Comparison of ENCODE assay signal across 28 cellular contexts in the genomic region with DNA sequence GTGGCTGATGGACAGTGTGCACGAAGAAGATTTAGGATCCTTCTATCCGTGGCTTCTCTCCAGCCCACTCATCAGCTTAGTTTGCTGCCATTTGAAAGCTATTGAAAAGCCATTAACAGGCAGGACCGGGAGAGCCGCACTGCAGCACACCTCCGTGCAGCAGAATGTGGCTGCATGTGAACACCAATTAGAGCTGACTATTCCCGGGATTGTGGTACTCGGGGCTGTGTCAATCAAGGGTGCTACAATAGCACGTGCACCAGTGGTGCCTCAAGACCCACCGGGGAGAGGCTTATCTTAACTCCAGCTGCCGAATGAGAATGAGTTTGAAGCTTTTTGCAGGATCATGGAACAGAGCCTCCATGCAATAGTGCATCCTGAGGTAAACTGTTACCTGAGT. TPM values are rescaled to one million over a fixed set of nuclear protein-coding genes. Genes with fewer than 3 reads are reported as not detected.
DNase-seq lines count a peak whose midpoint lies in the region; ATAC-seq and TF ChIP-seq lines count a peak whose summit lies in the region.
"Had no signal": no experiment of that assay in that cellular context is flagged by ENCODE, and none has a peak within 500 bp of the region (broad histone marks: within the 10 kb centered on the region; RNA-seq: fewer than 3 reads in every experiment).

Gene MYO16, plus strand, starts transcription at position 259 of the 400 bp plus-strand sequence. CDS start 234 bp downstream, outside the sequence.

- peak within 1 kb of the TSS; percentile 72 for H2AFZ ChIP-seq in neuronal stem cell (ENCODE audit: low read length)
- H2AFZ ChIP-seq: PC-9 had no signal

- H3K27me3 Mint-ChIP-seq in brain (peaks cover 13% of the 10 kb centered on the region), mesothelial cell of epicardium (ENCODE audit: low read depth) (peaks cover 13% of the 10 kb centered on the region)
- H3K27me3 Mint-ChIP-seq: CD4-positive, CD25-positive, alpha-beta regulatory T cell; stimulated activated naive B cell treated with anti-CD40 and anti-IgM and Interleukin-4, amounts not matched to agents 10 μg/mL and 1 μg/mL and 100 μg/mL, for 72 hours had no signal

- no peaks in the 10 kb centered on the region for H3K79me1 ChIP-seq in neuronal stem cell (ENCODE audit: low read depth, low read length)

- no peak within 1 kb of the TSS for H3K4me2 ChIP-seq in neuronal stem cell (ENCODE audit: insufficient read depth, low read length, poor library complexity, severe bottlenecking)
- H3K4me2 ChIP-seq: PC-9 had no signal

- H3K23ac ChIP-seq in neuronal stem cell (ENCODE audit: low read depth, low read length, poor library complexity), result no peak within 1 kb of the TSS

- H4K91ac ChIP-seq in neuronal stem cell (ENCODE audit: low read depth, low read length, poor library complexity), result no peak within 1 kb of the TSS

- H2BK15ac ChIP-seq in neuronal stem cell (ENCODE audit: low read length), result no peak within 1 kb of the TSS

- no peak for ATAC-seq in HG03565 (IDR thresholded peaks at IDR 0.05; ENCODE audit: unreplicated experiment)
- ATAC-seq: HepG2; left colon; stimulated activated naive B cell treated with anti-CD40 and anti-IgM and Interleukin-4, amounts not matched to agents 10 μg/mL and 1 μg/mL and 100 μg/mL, for 72 hours; upper lobe of right lung had no signal

- H3K4me3 ChIP-seq in neuronal stem cell (ENCODE audit: low read length in 2 of 2), result no peak within 1 kb of the TSS
- H3K4me3 ChIP-seq: PC-9, sigmoid colon, upper lobe of right lung had no signal

- H3K36me3 ChIP-seq in neuronal stem cell (replicated peaks in 1 of 2; ENCODE audit: control insufficient read depth in 2 of 2, insufficient read depth in 2 of 2, low read length in 2 of 2), result no peaks in the 10 kb centered on the region
- H3K36me3 ChIP-seq: neutrophil, sigmoid colon, upper lobe of right lung had no signal

- H4K8ac ChIP-seq in neuronal stem cell (ENCODE audit: low read depth, low read length), result no peak within 1 kb of the TSS

- peaks cover 21% of the 10 kb centered on the region for H3K4me1 Mint-ChIP-seq in brain
- no peaks in the 10 kb centered on the region for H3K4me1 Mint-ChIP-seq in mesothelial cell of epicardium
- H3K4me1 Mint-ChIP-seq: CD4-positive, CD25-positive, alpha-beta regulatory T cell; immature natural killer cell; stimulated activated naive B cell treated with anti-CD40 and anti-IgM and Interleukin-4, amounts not matched to agents 10 μg/mL and 1 μg/mL and 100 μg/mL, for 72 hours had no signal

- H3K36me3 Mint-ChIP-seq in brain, result no peaks in the 10 kb centered on the region
- no peaks in the 10 kb centered on the region for H3K36me3 Mint-ChIP-seq in mesothelial cell of epicardium
- H3K36me3 Mint-ChIP-seq: CD4-positive, CD25-positive, alpha-beta regulatory T cell; immature natural killer cell; stimulated activated naive B cell treated with anti-CD40 and anti-IgM and Interleukin-4, amounts not matched to agents 10 μg/mL and 1 μg/mL and 100 μg/mL, for 72 hours had no signal

- no CpG with 5 or more reads among the region's 10 CpGs for WGBS in neuronal stem cell (ENCODE audit: extremely low coverage in 2 of 2, insufficient read length in 2 of 2, insufficient replicate concordance in 1 of 2), 2 donors

- H3K27me3 ChIP-seq in neuronal stem cell (ENCODE audit: control insufficient read depth in 3 of 3, insufficient read depth in 3 of 3, low read depth in 1 of 3, low read length in 3 of 3), result peaks cover 0 to 2% (median 0%) of the 10 kb centered on the region in 3 experiments
- H3K27me3 ChIP-seq: neutrophil, sigmoid colon, upper lobe of right lung had no signal

- no peak for TF ChIP-seq CTCF in brain (conservative IDR thresholded peaks at IDR 0.05)
- no peak for TF ChIP-seq CTCF in mesothelial cell of epicardium (IDR thresholded peaks at IDR 0.05; ENCODE audit: unreplicated experiment)

- peak within 1 kb of the TSS; percentile 50 to 74 (median 60) for H3K4me3 Mint-ChIP-seq in brain
- H3K4me3 Mint-ChIP-seq in mesothelial cell of epicardium, result no peak within 1 kb of the TSS
- H3K4me3 Mint-ChIP-seq: HFFc6; immature natural killer cell; stimulated activated naive B cell treated with anti-CD40 and anti-IgM and Interleukin-4, amounts not matched to agents 10 μg/mL and 1 μg/mL and 100 μg/mL, for 72 hours had no signal

- peaks cover 3 to 4% of the 10 kb centered on the region in 2 donors for H3K4me1 ChIP-seq in neuronal stem cell (ENCODE audit: control insufficient read depth in 2 of 2, insufficient read depth in 1 of 2, low read depth in 1 of 2, low read length in 2 of 2)
- H3K4me1 ChIP-seq: sigmoid colon, upper lobe of right lung had no signal

- H3K4ac ChIP-seq in neuronal stem cell (ENCODE audit: low read length), result no peak within 1 kb of the TSS

- no peak within 1 kb of the TSS for H3K9ac ChIP-seq in neuronal stem cell (ENCODE audit: low read depth, low read length, poor library complexity)

- H3K14ac ChIP-seq in neuronal stem cell (ENCODE audit: low read length), result no peak within 1 kb of the TSS

- H3K27ac ChIP-seq in neuronal stem cell (replicated peaks; ENCODE audit: low read length), result no peak within 1 kb of the TSS
- H3K27ac ChIP-seq: 22Rv1, neutrophil, PC-9, sigmoid colon, upper lobe of right lung had no signal

- H3K27ac Mint-ChIP-seq in brain, result peak within 1 kb of the TSS in 1 of 5 experiments; percentile 38
- no peak within 1 kb of the TSS for H3K27ac Mint-ChIP-seq in mesothelial cell of epicardium
- H3K27ac Mint-ChIP-seq: CD4-positive, CD25-positive, alpha-beta regulatory T cell; HFFc6; immature natural killer cell; progenitor cell of endocrine pancreas; stimulated activated naive B cell treated with anti-CD40 and anti-IgM and Interleukin-4, amounts not matched to agents 10 μg/mL and 1 μg/mL and 100 μg/mL, for 72 hours had no signal

- H3K9me3 Mint-ChIP-seq in brain, result peaks cover 0 to 7% (median 0%) of the 10 kb centered on the region in 5 experiments
- no peaks in the 10 kb centered on the region for H3K9me3 Mint-ChIP-seq in mesothelial cell of epicardium

- peaks cover 0 to 5% of the 10 kb centered on the region in 2 donors for H3K9me3 ChIP-seq in neuronal stem cell (replicated peaks in 1 of 2; ENCODE audit: control insufficient read depth in 2 of 2, insufficient read depth in 1 of 2, low read depth in 1 of 2, low read length in 2 of 2)
- H3K9me3 ChIP-seq: neutrophil, upper lobe of right lung had no signal

- no peak within 1 kb of the TSS for H2BK12ac ChIP-seq in neuronal stem cell (ENCODE audit: low read length)

- peak; percentile 25 for DNase-seq in NCI-H1105 treated with DMSO at 0.1 percent for 48 hours (lab: John Stamatoyannopoulos, UW)
- DNase-seq in NCI-H1105 (lab: John Stamatoyannopoulos, UW), result no peak
- peak; percentile 39 for DNase-seq in NCI-H128 (lab: John Stamatoyannopoulos, UW; ENCODE audit: unreplicated experiment)
- peak; percentile 46 for DNase-seq in neuronal stem cell (ENCODE audit: low spot score)
- DNase-seq in hippocampal formation (lab: John Stamatoyannopoulos, UW), result no peak
- DNase-seq in mesothelial cell of epicardium (ENCODE audit: low spot score in 2 of 2, unreplicated experiment in 2 of 2), result no peak
- DNase-seq: activated CD4-positive, alpha-beta T cell treated with anti-CD3 and anti-CD28 coated beads, Interleukin-2, amount 50 U/mL, for 1 hour; activated T-cell treated with anti-CD3 and anti-CD28 coated beads, Interleukin-2, amount 50 U/mL, for 48 hours; CD4-positive, CD25-positive, alpha-beta regulatory T cell; effector memory CD4-positive, alpha-beta T cell; HFFc6; immature natural killer cell; left colon; NCI-H1930; NCI-H226; PC-9; SHP77; sigmoid colon; stimulated activated CD4-positive, alpha-beta T cell treated with anti-CD3 and anti-CD28 coated beads, Interleukin-4, amount 100 ng/mL, for 4 hours; stimulated activated naive B cell treated with anti-CD40 and anti-IgM and Interleukin-4, amounts not matched to agents 10 μg/mL and 1 μg/mL and 100 μg/mL, for 72 hours; upper lobe of right lung had no signal

- H2AK5ac ChIP-seq in neuronal stem cell (ENCODE audit: low read depth, low read length), result no peak within 1 kb of the TSS

- H2BK5ac ChIP-seq in neuronal stem cell (ENCODE audit: low read length), result no peak within 1 kb of the TSS

- H2BK120ac ChIP-seq in neuronal stem cell (ENCODE audit: low read depth, low read length), result no peak within 1 kb of the TSS

- no peak within 1 kb of the TSS for H3K18ac ChIP-seq in neuronal stem cell (ENCODE audit: low read length)

RNA-seq across cellular contexts. Expression of gene MYO16, which starts in this region (rescaled TPM):
- polyA plus RNA-seq in brain (ENCODE audit: insufficient read depth, low read depth, low replicate concordance), result 4.8 TPM
- polyA plus RNA-seq in neuronal stem cell (2013, experiment 1 of 2), result 0.61 TPM
- 0.61 TPM for polyA plus RNA-seq in neuronal stem cell (2013, experiment 2 of 2)
- 0.07 to 0.18 TPM (median 0.18 TPM) in 3 replicates for total RNA-seq in mesothelial cell of epicardium
- total RNA-seq: HepG2, HFFc6, LHCN-M2 had no signal
- polyA plus RNA-seq: HepG2, immature natural killer cell had no signal

Comparison
In these comparisons a context has a peak if more than half of its experiments do, and no peak if none do; other contexts are left out.
1. DNase-seq: peak in NCI-H1105 treated with DMSO at 0.1 percent for 48 hours (single experiment), NCI-H128 (single experiment) and neuronal stem cell (single experiment); none in NCI-H1105 (single experiment), hippocampal formation (0 of 2) and mesothelial cell of epicardium (0 of 2).